Comparison of ENCODE assay signal across 8 cellular contexts in genomic region chr17:48505788-48506187, GRCh38.
DNase-seq lines count a peak whose midpoint lies in the region; ATAC-seq lines count a peak whose summit lies in the region.

No MANE protein-coding gene starts in this region.

- H3K4me3 ChIP-seq in adipocyte (ENCODE audit: low read length): no peak overlapping the region
- no peak overlapping the region for H3K4me3 ChIP-seq in muscle layer of duodenum (ENCODE audit: low read depth in 1 of 2, low read length in 2 of 2)

- H3K27me3 ChIP-seq in adipocyte (replicated peaks; ENCODE audit: control insufficient read depth, insufficient read depth, low read length) (no peaks in the 10 kb centered on the region), muscle layer of duodenum (ENCODE audit: low read depth, low read length) (no peaks in the 10 kb centered on the region)

- H3K36me3 ChIP-seq in adipocyte (ENCODE audit: control insufficient read depth, insufficient read depth, low read length, severe bottlenecking) (no peaks in the 10 kb centered on the region), muscle layer of duodenum (ENCODE audit: control insufficient read depth in 1 of 2, insufficient read depth in 2 of 2, low read length in 2 of 2) (no peaks in the 10 kb centered on the region)

- DNase-seq in COLO829 (ENCODE audit: low spot score) (peak; percentile 48), GM19240 (ENCODE audit: insufficient read length, low spot score) (peak; percentile 45), NOMO-1 treated with dmso at 0.1 percent for 144 hours (lab: John Stamatoyannopoulos, UW; ENCODE audit: unreplicated experiment) (peak; percentile 52), adipocyte (ENCODE audit: low read depth) (peak; percentile 42), epidermal melanocyte (ENCODE audit: insufficient read length, low spot score) (no peak), cerebellar cortex (ENCODE audit: low spot score) (no peak)

- ATAC-seq in HG03354 (IDR thresholded peaks at IDR 0.05; ENCODE audit: poor library complexity, severe bottlenecking, unreplicated experiment): peak; percentile 91

- H3K4me1 ChIP-seq in adipocyte (ENCODE audit: control insufficient read depth, insufficient read depth, low read length) (peaks cover 10% of the 10 kb centered on the region), muscle layer of duodenum (ENCODE audit: control insufficient read depth in 1 of 2, insufficient read depth in 2 of 2, low read length in 2 of 2) (peaks cover 0 to 42% of the 10 kb centered on the region in 2 donors)

- peak overlapping the region; percentile 32 for H3K27ac ChIP-seq in muscle layer of duodenum (ENCODE audit: low read length)

- H3K9me3 ChIP-seq in adipocyte (ENCODE audit: control insufficient read depth, low read length): no peaks in the 10 kb centered on the region
- H3K9me3 ChIP-seq in muscle layer of duodenum (ENCODE audit: control insufficient read depth in 1 of 2, low read length in 2 of 2): no peaks in the 10 kb centered on the region

- H3K9ac ChIP-seq in adipocyte (ENCODE audit: low read length): no peak overlapping the region

Comparison
In these comparisons a context has a peak if more than half of its experiments do, and no peak if none do; other contexts are left out.
1. DNase-seq: peak in COLO829 (single experiment), GM19240 (single experiment), NOMO-1 treated with dmso at 0.1 percent for 144 hours (single experiment) and adipocyte (single experiment); none in epidermal melanocyte (single experiment) and cerebellar cortex (single experiment).